In the genomic region with DNA sequence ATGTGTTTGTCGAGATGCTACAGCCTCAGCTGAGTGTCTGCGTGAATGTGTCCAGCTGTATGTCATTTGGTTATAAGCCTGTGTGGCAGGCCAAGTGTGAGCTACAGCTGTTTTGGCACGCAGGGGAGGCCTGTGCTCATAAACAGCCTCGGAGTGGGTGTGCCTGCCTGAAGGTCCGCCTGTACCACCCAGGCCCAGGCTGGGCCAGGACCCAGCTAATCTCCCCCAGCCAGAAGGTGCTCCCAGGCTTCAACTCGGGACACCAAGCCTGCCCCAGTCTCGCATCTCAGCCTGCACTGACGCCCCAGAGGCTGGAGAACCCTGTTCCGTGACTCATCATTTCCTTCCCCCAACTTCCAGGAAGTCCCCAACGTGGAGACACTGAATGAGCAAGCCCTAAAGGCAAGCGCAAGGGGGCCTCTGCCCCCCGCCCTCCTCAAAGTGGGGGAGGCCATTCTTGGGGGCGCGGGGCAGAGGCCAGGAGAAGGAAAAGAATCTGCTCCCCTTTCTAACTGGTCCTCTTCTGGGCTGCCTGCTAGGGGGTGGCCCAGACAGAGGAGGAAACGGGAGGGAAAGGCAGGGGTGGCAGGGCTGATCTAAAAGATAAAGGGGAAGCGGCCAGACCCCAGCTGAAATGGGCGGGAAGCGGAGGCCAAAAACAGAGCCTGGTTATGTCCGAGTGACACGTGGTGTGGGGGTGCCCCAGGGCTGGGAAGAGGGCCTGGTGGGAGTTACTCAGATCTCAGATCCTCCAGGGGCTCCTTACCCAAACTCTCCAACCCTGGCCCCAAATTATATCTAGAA, we compare ENCODE assay signal across 8 cellular contexts. TPM values are rescaled to one million over a fixed set of nuclear protein-coding genes. Genes with fewer than 3 reads are reported as not detected.
DNase-seq lines count a peak whose midpoint lies in the region; TF ChIP-seq lines count a peak whose summit lies in the region.

No MANE protein-coding gene starts in this region.

- H3K9me3 Mint-ChIP-seq in T-helper 2 cell treated with Interferon-gamma antibody and Interleukin-4, amounts not matched to agents 5 μg/mL and 100 μg/mL, for 36 hours: no peaks in the 10 kb centered on the region

- H3K36me3 Mint-ChIP-seq in T-helper 2 cell treated with Interferon-gamma antibody and Interleukin-4, amounts not matched to agents 5 μg/mL and 100 μg/mL, for 36 hours (ENCODE audit: low read depth): peaks cover 53% of the 10 kb centered on the region

- no peak overlapping the region for H3K27ac ChIP-seq in iPS DF 6.9 (ENCODE audit: low read length)

- peaks cover 46% of the 10 kb centered on the region for H3K4me1 Mint-ChIP-seq in T-helper 2 cell treated with Interferon-gamma antibody and Interleukin-4, amounts not matched to agents 5 μg/mL and 100 μg/mL, for 36 hours (ENCODE audit: low read depth)

- peak overlapping the region; percentile 92 for H3K9ac ChIP-seq in skeletal muscle satellite cell (ENCODE audit: low read depth, low read length)

- H3K4me3 Mint-ChIP-seq in T-helper 2 cell treated with Interferon-gamma antibody and Interleukin-4, amounts not matched to agents 5 μg/mL and 100 μg/mL, for 36 hours: peak overlapping the region; percentile 92

- peaks cover 7% of the 10 kb centered on the region; the same call in 1 of the 2 replicates for H3K4me1 ChIP-seq in iPS DF 6.9 (ENCODE audit: control insufficient read depth, insufficient read depth, low read length)
- H3K4me1 ChIP-seq in skeletal muscle satellite cell (ENCODE audit: control insufficient read depth, insufficient read depth, low read length): peaks cover 25% of the 10 kb centered on the region

- H3K27me3 ChIP-seq in iPS DF 6.9 (ENCODE audit: control insufficient read depth, insufficient read depth, low read length) (no peaks in the 10 kb centered on the region), skeletal muscle satellite cell (ENCODE audit: control insufficient read depth, insufficient read depth, low read length) (no peaks in the 10 kb centered on the region)

- no CpG with 5 or more reads among the region's 20 CpGs for WGBS in iPS DF 6.9 (ENCODE audit: insufficient coverage, insufficient read length)

- no peaks in the 10 kb centered on the region for H3K9me3 ChIP-seq in iPS DF 6.9 (ENCODE audit: control insufficient read depth, insufficient read depth, low read length)
- H3K9me3 ChIP-seq in skeletal muscle satellite cell (replicated peaks; ENCODE audit: low read length): no peaks in the 10 kb centered on the region

- peak overlapping the region; percentile 93 for H3K4me2 ChIP-seq in skeletal muscle satellite cell (ENCODE audit: low read length)

- TF ChIP-seq CTCF in LNCaP clone FGC (IDR thresholded peaks at IDR 0.05; ENCODE audit: control insufficient read depth, extremely low read depth, insufficient read depth): no peak

- H3K27me3 Mint-ChIP-seq in T-helper 2 cell treated with Interferon-gamma antibody and Interleukin-4, amounts not matched to agents 5 μg/mL and 100 μg/mL, for 36 hours (ENCODE audit: low read depth): no peaks in the 10 kb centered on the region

- H3K27ac Mint-ChIP-seq in T-helper 2 cell treated with Interferon-gamma antibody and Interleukin-4, amounts not matched to agents 5 μg/mL and 100 μg/mL, for 36 hours: peak overlapping the region; percentile 90

- H3K4me3 ChIP-seq in LNCaP clone FGC (ENCODE audit: low read depth, low read length): peak overlapping the region; percentile 73
- H3K4me3 ChIP-seq in iPS DF 6.9 (ENCODE audit: low read length): peak overlapping the region; percentile 66
- H3K4me3 ChIP-seq in skeletal muscle satellite cell (ENCODE audit: low read length): peak overlapping the region; percentile 84

- H3K36me3 ChIP-seq in iPS DF 6.9 (ENCODE audit: control insufficient read depth, insufficient read depth, low read length) (peaks cover 23% of the 10 kb centered on the region), skeletal muscle satellite cell (ENCODE audit: insufficient read depth, low read length) (peaks cover 27% of the 10 kb centered on the region)

- DNase-seq in NCI-H1417 (lab: John Stamatoyannopoulos, UW) (peak; percentile 16 to 49 (median 41)), NCI-H1417 treated with DMSO at 0.1 percent for 48 hours (lab: John Stamatoyannopoulos, UW) (no peak), LNCaP clone FGC (ENCODE audit: low read depth) (peak; percentile 38), amniotic stem cell (lab: John Stamatoyannopoulos, UW) (peak; percentile 62), iPS DF 6.9 (ENCODE audit: low read depth, low spot score) (no peak), NCI-H345 treated with DMSO at 0.1 percent for 48 hours (lab: John Stamatoyannopoulos, UW; ENCODE audit: unreplicated experiment) (no peak)
- DNase-seq in T-helper 2 cell treated with Interferon-gamma antibody and Interleukin-4, amounts not matched to agents 5 μg/mL and 100 μg/mL, for 36 hours (ENCODE audit: low spot score): peak; percentile 86

RNA-seq across cellular contexts. Expression of a gene that starts 2.0 kb away (rescaled TPM):
- 102 and 130 TPM in 2 replicates for total RNA-seq in skeletal muscle satellite cell (2012; rRNA removed)

RNA-seq across cellular contexts. Expression of a gene that starts 40.2 kb away (rescaled TPM):
- 50.4 and 57.7 TPM in 2 replicates for total RNA-seq in skeletal muscle satellite cell (2012; rRNA removed)

RNA-seq across cellular contexts. Expression of a gene that starts 40.6 kb away (rescaled TPM):
- total RNA-seq in skeletal muscle satellite cell (2012; rRNA removed): 19.9 and 20.3 TPM in 2 replicates

Comparison
In these comparisons a context has a peak if more than half of its experiments do, and no peak if none do; other contexts are left out.
1. DNase-seq: peak in NCI-H1417 (3 of 3), LNCaP clone FGC (single experiment), T-helper 2 cell treated with Interferon-gamma antibody and Interleukin-4, amounts not matched to agents 5 μg/mL and 100 μg/mL, for 36 hours (single experiment) and amniotic stem cell (single experiment); none in NCI-H1417 treated with DMSO at 0.1 percent for 48 hours (single experiment), iPS DF 6.9 (single experiment) and NCI-H345 treated with DMSO at 0.1 percent for 48 hours (single experiment).
2. Peak in every context shown above with its lines, with median percentiles within 50 percentile points of each other: H3K4me3 ChIP-seq.